In the genomic region with DNA sequence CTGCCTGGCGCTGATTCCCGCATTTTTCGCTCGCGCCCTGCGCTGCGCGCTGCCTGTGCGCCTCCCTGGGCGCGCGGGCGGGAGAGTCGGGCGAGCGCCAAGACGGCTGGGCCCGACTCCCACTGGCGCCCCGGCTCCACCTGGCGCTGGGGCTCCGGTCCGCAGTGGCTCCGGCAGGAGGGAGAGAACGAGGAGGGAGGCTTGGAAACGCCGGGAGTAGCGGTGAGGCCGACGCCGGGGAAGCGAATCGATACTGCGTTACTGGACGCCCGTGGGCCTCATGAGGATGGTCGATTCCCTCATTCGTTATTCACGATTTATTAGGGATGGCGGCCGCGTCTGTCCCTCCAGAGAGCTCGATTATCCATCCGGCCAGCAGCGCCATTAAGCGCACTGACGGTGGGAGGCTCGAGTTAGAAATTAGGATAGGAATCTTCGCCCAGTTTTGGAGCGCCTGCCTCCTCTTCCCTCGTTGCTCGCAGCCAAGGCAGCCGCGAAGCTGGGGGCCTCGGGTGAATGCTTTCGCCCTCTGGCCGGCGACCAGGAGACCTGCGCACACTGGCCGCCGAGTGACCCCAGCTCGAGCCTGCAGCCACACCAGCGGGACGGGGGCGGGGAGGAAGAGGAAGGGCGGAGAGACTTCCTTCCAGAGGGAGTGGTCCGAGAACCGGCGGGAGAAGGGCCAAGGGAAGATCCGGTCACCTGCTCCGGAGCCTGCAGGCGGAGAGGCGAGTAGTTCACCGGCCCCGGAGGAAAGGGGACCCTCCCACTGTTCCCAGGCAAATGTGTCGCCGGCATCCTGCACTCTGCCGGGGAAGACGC, we compare ENCODE assay signal across 8 cellular contexts. TPM values are rescaled to one million over a fixed set of nuclear protein-coding genes. Genes with fewer than 3 reads are reported as not detected.
DNase-seq lines count a peak whose midpoint lies in the region; ATAC-seq and TF ChIP-seq lines count a peak whose summit lies in the region.

No MANE protein-coding gene starts in this region.

- H3K9me3 Mint-ChIP-seq in CD4-positive, CD25-positive, alpha-beta regulatory T cell: peaks cover 0 to 3% (median 0%) of the 10 kb centered on the region in 7 donors

- TF ChIP-seq CTCF in HCT116 (IDR thresholded peaks at IDR 0.05 in 2 of 3, conservative IDR thresholded peaks at IDR 0.05 in 1 of 3; ENCODE audit: borderline replicate concordance in 1 of 3, insufficient read depth in 1 of 3, low read depth in 2 of 3, low read length in 2 of 3): no peak
- TF ChIP-seq CTCF in Panc1 (IDR thresholded peaks at IDR 0.05): no peak
- TF ChIP-seq CTCF in choroid plexus epithelial cell (conservative IDR thresholded peaks at IDR 0.05; ENCODE audit: low read depth, low read length): no peak

- peaks cover 57% of the 10 kb centered on the region for H3K27me3 Mint-ChIP-seq in CD4-positive, CD25-positive, alpha-beta regulatory T cell

- H3K4me3 ChIP-seq in CD4-positive, CD25-positive, alpha-beta regulatory T cell (ENCODE audit: low read depth, low read length): peak overlapping the region; percentile 37
- H3K4me3 ChIP-seq in HCT116 (replicated peaks in 1 of 2; ENCODE audit: low read depth in 1 of 2, low read length in 2 of 2) (peak overlapping the region; percentile 99 to 100), Panc1 (ENCODE audit: low read depth in 2 of 2, low read length in 2 of 2) (peak overlapping the region; percentile 76 to 90), choroid plexus epithelial cell (ENCODE audit: low read depth, low read length) (peak overlapping the region; percentile 99), subcutaneous abdominal adipose tissue (ENCODE audit: low read depth in 1 of 5, low read length in 5 of 5) (peak overlapping the region; percentile 52 to 94 (median 79))

- peak overlapping the region; percentile 93 for H3K9ac ChIP-seq in HCT116 (ENCODE audit: low read length)
- H3K9ac ChIP-seq in subcutaneous abdominal adipose tissue (ENCODE audit: low read length in 5 of 5): peak overlapping the region in 3 of 5 donors; percentile 51 to 69 (median 59)

- ATAC-seq in CD4-positive, CD25-positive, alpha-beta regulatory T cell (ENCODE audit: low read depth in 2 of 2): no peak
- ATAC-seq in HCT116: peak; percentile 42
- peak; percentile 58 for ATAC-seq in Panc1
- no peak for ATAC-seq in GM18858 (IDR thresholded peaks at IDR 0.05; ENCODE audit: unreplicated experiment)
- no peak for ATAC-seq in GM21619 (IDR thresholded peaks at IDR 0.05; ENCODE audit: unreplicated experiment)

- peaks cover 69% of the 10 kb centered on the region for H3K79me2 ChIP-seq in HCT116 (ENCODE audit: insufficient read depth, low read length)

- BruUV-seq in HCT116 (replicated peaks; lab: Mats Ljungman, UMichigan) (TSS peak; percentile 74), Panc1 (replicated peaks; lab: Mats Ljungman, UMichigan) (TSS peak; percentile 78)

- intact Hi-C loops in HCT116 (cut with micrococcal nuclease): loop anchor here (5.0 kb wide), 4 partner anchors 48 to 118 kb away; partner anchors contain the start of genes PIP4K2B and RPL23
- intact Hi-C loops in Panc1 (cut with micrococcal nuclease; ENCODE audit: unreplicated experiment): no loop called here

- POLR2A ChIA-PET in HCT116 (lab: Charles Lee) (interaction anchor here (1.0 to 1.2 kb wide), 2 partner anchors 72 to 122 kb away, joined by 3 to 5 read pairs; no protein-coding TSS in a partner anchor), Panc1 (lab: Charles Lee) (interaction anchor here (0.6 kb wide), 1 partner anchor 15 kb away, joined by 5 read pairs; no protein-coding TSS in a partner anchor)

- peak overlapping the region; percentile 94 for H3K4me2 ChIP-seq in HCT116 (ENCODE audit: low read length)

- H4K20me1 ChIP-seq in HCT116 (ENCODE audit: insufficient read depth): no peaks in the 10 kb centered on the region

- no peak overlapping the region for H3K27ac Mint-ChIP-seq in CD4-positive, CD25-positive, alpha-beta regulatory T cell

- H3K27me3 ChIP-seq in CD4-positive, CD25-positive, alpha-beta regulatory T cell (ENCODE audit: control insufficient read depth, insufficient read depth, low read length): peaks cover 20% of the 10 kb centered on the region
- no peaks in the 10 kb centered on the region for H3K27me3 ChIP-seq in HCT116 (ENCODE audit: insufficient read depth, low read length)
- H3K27me3 ChIP-seq in Panc1 (ENCODE audit: control insufficient read depth, insufficient read depth, low read length): no peaks in the 10 kb centered on the region
- peaks cover 0 to 25% (median 6%) of the 10 kb centered on the region in 5 donors for H3K27me3 ChIP-seq in subcutaneous abdominal adipose tissue (ENCODE audit: control insufficient read depth in 5 of 5, insufficient read depth in 4 of 5, low read length in 5 of 5)

- CTCF ChIA-PET in HCT116 (lab: Charles Lee) (interaction anchor here (0.9 to 1.8 kb wide), 3 partner anchors 13 to 233 kb away, joined by 3 to 5 read pairs (median 3); no protein-coding TSS in a partner anchor), Panc1 (lab: Charles Lee) (no interaction called here)

- no peaks in the 10 kb centered on the region for H3K9me3 ChIP-seq in CD4-positive, CD25-positive, alpha-beta regulatory T cell (ENCODE audit: control insufficient read depth in 2 of 2, low read length in 2 of 2)
- no peaks in the 10 kb centered on the region for H3K9me3 ChIP-seq in HCT116 (ENCODE audit: control insufficient read depth in 1 of 2, insufficient read depth in 1 of 2, low read depth in 1 of 2, low read length in 2 of 2)
- no peaks in the 10 kb centered on the region for H3K9me3 ChIP-seq in Panc1 (ENCODE audit: control insufficient read depth, insufficient read depth, low read depth, low read length)
- no peaks in the 10 kb centered on the region for H3K9me3 ChIP-seq in subcutaneous abdominal adipose tissue (ENCODE audit: control insufficient read depth in 5 of 5, low read length in 5 of 5)

- in situ Hi-C loops in Panc1 (cut with HindIII; ENCODE audit: low pct_unique_long_range_greater_than_20kb, low sequenced_read_pairs): no loop called here

- H3K36me3 Mint-ChIP-seq in CD4-positive, CD25-positive, alpha-beta regulatory T cell: peaks cover 22% of the 10 kb centered on the region

- TF ChIP-seq POLR2A in HCT116 (IDR thresholded peaks at IDR 0.05; ENCODE audit: borderline replicate concordance, extremely low read depth, insufficient read depth, insufficient read length): peak; percentile 94

- TF ChIP-seq RAD21 in HCT116 (IDR thresholded peaks at IDR 0.05; ENCODE audit: low read depth): no peak

- RAD21 ChIA-PET in HCT116 (lab: Charles Lee; ENCODE audit: low non-redundant PET in 1 of 2, low total read pairs in 2 of 2, uncharacterized antibody in 2 of 2, unreplicated experiment in 2 of 2): no interaction called here

- H3K27ac ChIP-seq in CD4-positive, CD25-positive, alpha-beta regulatory T cell (ENCODE audit: insufficient read depth, low read length, poor library complexity, severe bottlenecking): no peak overlapping the region
- H3K27ac ChIP-seq in HCT116 (ENCODE audit: low read depth, low read length) (peak overlapping the region; percentile 100), Panc1 (ENCODE audit: low read length) (peak overlapping the region; percentile 96), subcutaneous abdominal adipose tissue (ENCODE audit: low read depth, low read length) (peak overlapping the region; percentile 75)

- no peak overlapping the region for H2AFZ ChIP-seq in HCT116 (ENCODE audit: low read depth, low read length, poor library complexity, severe bottlenecking)

- H3K36me3 ChIP-seq in CD4-positive, CD25-positive, alpha-beta regulatory T cell (ENCODE audit: control insufficient read depth, insufficient read depth, low read length): peaks cover 1% of the 10 kb centered on the region
- H3K36me3 ChIP-seq in HCT116 (ENCODE audit: control insufficient read depth in 1 of 2, insufficient read depth in 2 of 2, low read length in 2 of 2) (peaks cover under 1 to 10% of the 10 kb centered on the region in 2 experiments; a peak in 2 of 4 replicates), Panc1 (ENCODE audit: control insufficient read depth, insufficient read depth, low read length) (peaks cover 2% of the 10 kb centered on the region; the same call in 1 of the 2 replicates), subcutaneous abdominal adipose tissue (ENCODE audit: control insufficient read depth in 5 of 5, insufficient read depth in 5 of 5, low read length in 5 of 5) (peaks cover 0 to 1% (median under 1%) of the 10 kb centered on the region in 5 donors)

- DNase-seq in CD4-positive, CD25-positive, alpha-beta regulatory T cell: no peak
- DNase-seq in HCT116 (ENCODE audit: low read depth, low spot score) (peak; percentile 56), Panc1 (ENCODE audit: low read depth, low spot score) (no peak), choroid plexus epithelial cell (ENCODE audit: low read depth) (peak; percentile 66), left kidney (ENCODE audit: low read depth, low spot score) (peak; percentile 96)

- H3K4me3 Mint-ChIP-seq in CD4-positive, CD25-positive, alpha-beta regulatory T cell: peak overlapping the region; percentile 71 to 100 (median 94)

- H3K9me2 ChIP-seq in HCT116 (ENCODE audit: insufficient read depth): no peaks in the 10 kb centered on the region

- H3K4me1 ChIP-seq in CD4-positive, CD25-positive, alpha-beta regulatory T cell (ENCODE audit: control insufficient read depth, insufficient read depth, low read length, poor library complexity, severe bottlenecking): peaks cover 60% of the 10 kb centered on the region
- H3K4me1 ChIP-seq in HCT116 (ENCODE audit: control insufficient read depth in 1 of 2, insufficient read depth in 2 of 2, low read length in 2 of 2) (peaks cover 33 to 63% of the 10 kb centered on the region in 2 experiments), Panc1 (ENCODE audit: control insufficient read depth, insufficient read depth, low read length) (peaks cover 17% of the 10 kb centered on the region), subcutaneous abdominal adipose tissue (ENCODE audit: control insufficient read depth in 5 of 5, insufficient read depth in 5 of 5, low read length in 5 of 5) (peaks cover 11 to 78% (median 71%) of the 10 kb centered on the region in 5 donors)

- peaks cover 7 to 63% (median 27%) of the 10 kb centered on the region in 4 donors for H3K4me1 Mint-ChIP-seq in CD4-positive, CD25-positive, alpha-beta regulatory T cell

RNA-seq across cellular contexts. Expression of gene PCGF2, which starts 1.3 kb away (rescaled TPM):
- total RNA-seq in CD4-positive, CD25-positive, alpha-beta regulatory T cell: 0.25 TPM
- polyA plus RNA-seq in CD4-positive, CD25-positive, alpha-beta regulatory T cell: not detected
- total RNA-seq in HCT116 (2021; ENCODE audit: unreplicated experiment): 64.6 TPM
- 60.2 and 61.4 TPM in 2 replicates for polyA plus RNA-seq in HCT116 (2012)
- total RNA-seq in Panc1 (2021; ENCODE audit: unreplicated experiment): 43.9 TPM
- 64.8 TPM for polyA plus RNA-seq in Panc1 (2012; ENCODE audit: insufficient read length)

RNA-seq across cellular contexts. Expression of gene PSMB3, which starts 3.1 kb away (rescaled TPM):
- total RNA-seq in CD4-positive, CD25-positive, alpha-beta regulatory T cell: 107 TPM
- 100 to 1,000 TPM; 473 to 589 (median 509) TPM for polyA plus RNA-seq in CD4-positive, CD25-positive, alpha-beta regulatory T cell
- 346 TPM for total RNA-seq in HCT116 (2021; ENCODE audit: unreplicated experiment)
- 387 and 435 TPM in 2 replicates for polyA plus RNA-seq in HCT116 (2012)
- total RNA-seq in Panc1 (2021; ENCODE audit: unreplicated experiment): 233 TPM
- 236 TPM for polyA plus RNA-seq in Panc1 (2012; ENCODE audit: insufficient read length)

RNA-seq across cellular contexts. Expression of gene CISD3, which starts 19.3 kb away (rescaled TPM):
- total RNA-seq in CD4-positive, CD25-positive, alpha-beta regulatory T cell: 8.7 TPM
- 10 to 100 TPM; 31.7 to 62.6 (median 40.6) TPM for polyA plus RNA-seq in CD4-positive, CD25-positive, alpha-beta regulatory T cell
- 50.2 TPM for total RNA-seq in HCT116 (2021; ENCODE audit: unreplicated experiment)
- 24.8 and 31.7 TPM in 2 replicates for polyA plus RNA-seq in HCT116 (2012)
- 45.0 TPM for total RNA-seq in Panc1 (2021; ENCODE audit: unreplicated experiment)
- polyA plus RNA-seq in Panc1 (2012; ENCODE audit: insufficient read length): 39.3 TPM

RNA-seq across cellular contexts. Expression of gene MLLT6, which starts 44.4 kb away (rescaled TPM):
- total RNA-seq in CD4-positive, CD25-positive, alpha-beta regulatory T cell: 361 TPM
- polyA plus RNA-seq in CD4-positive, CD25-positive, alpha-beta regulatory T cell: 1 to 10 TPM; 5.2 to 6.8 (median 6.6) TPM
- total RNA-seq in HCT116 (2021; ENCODE audit: unreplicated experiment): 110 TPM
- polyA plus RNA-seq in HCT116 (2012): 45.6 and 52.4 TPM in 2 replicates
- 50.6 TPM for total RNA-seq in Panc1 (2021; ENCODE audit: unreplicated experiment)
- polyA plus RNA-seq in Panc1 (2012; ENCODE audit: insufficient read length): 38.4 TPM

RNA-seq across cellular contexts. Expression of gene PIP4K2B, which starts 49.9 kb away (rescaled TPM):
- total RNA-seq in CD4-positive, CD25-positive, alpha-beta regulatory T cell: 29.5 TPM
- 10 to 100 TPM; 11.6 to 18.5 (median 16.9) TPM for polyA plus RNA-seq in CD4-positive, CD25-positive, alpha-beta regulatory T cell
- total RNA-seq in HCT116 (2021; ENCODE audit: unreplicated experiment) (40.3 TPM), Panc1 (2021; ENCODE audit: unreplicated experiment) (42.3 TPM)
- polyA plus RNA-seq in HCT116 (2012): 23.3 and 29.5 TPM in 2 replicates
- 39.2 TPM for polyA plus RNA-seq in Panc1 (2012; ENCODE audit: insufficient read length)

Comparison
In these comparisons a context has a peak if more than half of its experiments do, and no peak if none do; other contexts are left out.
1. ATAC-seq: peak in HCT116 (single experiment) and Panc1 (single experiment); none in CD4-positive, CD25-positive, alpha-beta regulatory T cell (0 of 2), GM18858 (single experiment) and GM21619 (single experiment).
2. DNase-seq: peak in HCT116 (single experiment), choroid plexus epithelial cell (single experiment) and left kidney (single experiment); none in CD4-positive, CD25-positive, alpha-beta regulatory T cell (0 of 3) and Panc1 (single experiment).
3. H3K4me3 ChIP-seq: peak in every context shown above with its lines; median percentile 100 in HCT116; 99 in choroid plexus epithelial cell; 83 in Panc1; 79 in subcutaneous abdominal adipose tissue; 37 in CD4-positive, CD25-positive, alpha-beta regulatory T cell.
4. RNA of gene PCGF2, which starts 1.3 kb away (total RNA-seq): 64.6 TPM in HCT116 (single experiment) and 43.9 TPM in Panc1 (single experiment); 0.25 TPM in CD4-positive, CD25-positive, alpha-beta regulatory T cell (single experiment); every median in the first group is over 10 times any median in the second.